ENCODE assay signal across 23 cellular contexts in genomic region chr6:35142578-35142977, GRCh38. TPM values are rescaled to one million over a fixed set of nuclear protein-coding genes. Genes with fewer than 3 reads are reported as not detected.
A peak's percentile ranks its signal among the peaks of the same experiment; 100 is the strongest.
DNase-seq lines count a peak whose midpoint lies in the region; ATAC-seq and TF ChIP-seq lines count a peak whose summit lies in the region.
"Had no signal": no experiment of that assay in that cellular context is flagged by ENCODE, and none has a peak within 500 bp of the region (broad histone marks: within the 10 kb centered on the region; RNA-seq: fewer than 3 reads in every experiment).

No MANE protein-coding gene starts in this region.

- TF ChIP-seq CTCF in natural killer cell (IDR thresholded peaks at IDR 0.05) (no peak), chondrocyte (IDR thresholded peaks at IDR 0.05) (no peak), smooth muscle cell (IDR thresholded peaks at IDR 0.05; ENCODE audit: borderline replicate concordance, insufficient read depth, poor library complexity, severe bottlenecking) (no peak)

- in situ Hi-C loops in ACHN (cut with HindIII; ENCODE audit: low pct_ligation_motif_present, low pct_unique_long_range_greater_than_20kb, low sequenced_read_pairs): no loop called here

- no peaks in the 10 kb centered on the region for H3K27me3 ChIP-seq in smooth muscle cell (ENCODE audit: low read depth)
- H3K27me3 ChIP-seq: colonic mucosa, uterus had no signal

- H3K36me3 Mint-ChIP-seq in natural killer cell (no peaks in the 10 kb centered on the region), chondrocyte (ENCODE audit: low read depth) (no peaks in the 10 kb centered on the region)
- H3K36me3 Mint-ChIP-seq in natural killer cell treated with Interleukin-12 subunit alpha and Interleukin-12 subunit beta and Interleukin-15 and Interleukin-18, amount 100 ng/mL, for 72 hours: no peaks in the 10 kb centered on the region
- H3K36me3 Mint-ChIP-seq: activated CD8-positive, alpha-beta memory T cell treated with anti-CD3 and anti-CD28 coated beads, Interleukin-2, amount 10 ng/mL, durations not matched to agents 7 days and 5 days had no signal

- no peak for ATAC-seq in natural killer cell
- no peak for ATAC-seq in natural killer cell treated with Interleukin-12 subunit alpha and Interleukin-12 subunit beta and Interleukin-15 and Interleukin-18, amount 100 ng/mL, for 72 hours
- no peak for ATAC-seq in GM19351 (IDR thresholded peaks at IDR 0.05; ENCODE audit: unreplicated experiment)
- ATAC-seq: activated CD8-positive, alpha-beta memory T cell treated with anti-CD3 and anti-CD28 coated beads, Interleukin-2, amount 10 ng/mL, durations not matched to agents 7 days and 5 days; stimulated activated naive CD8-positive, alpha-beta T cell treated with anti-CD3 and anti-CD28 coated beads, Interleukin-15, Interleukin-2, amounts not matched to agents 100 U/mL and 50 U/mL, for 24 hours had no signal

- no peak overlapping the region for H3K9ac ChIP-seq in smooth muscle cell (ENCODE audit: low read depth)

- 82% methylated on average over 2 of the region's 2 CpGs for WGBS in smooth muscle cell (ENCODE audit: low lambda C conversion rate)

- peak overlapping the region; percentile 17 for H3K4me3 Mint-ChIP-seq in natural killer cell
- no peak overlapping the region for H3K4me3 Mint-ChIP-seq in natural killer cell treated with Interleukin-12 subunit alpha and Interleukin-12 subunit beta and Interleukin-15 and Interleukin-18, amount 100 ng/mL, for 72 hours
- no peak overlapping the region for H3K4me3 Mint-ChIP-seq in chondrocyte (ENCODE audit: unreplicated experiment)
- H3K4me3 Mint-ChIP-seq: activated CD8-positive, alpha-beta memory T cell treated with anti-CD3 and anti-CD28 coated beads, Interleukin-2, amount 10 ng/mL, durations not matched to agents 7 days and 5 days had no signal

- H3K9me3 Mint-ChIP-seq in natural killer cell (no peaks in the 10 kb centered on the region), chondrocyte (ENCODE audit: low read depth) (no peaks in the 10 kb centered on the region)
- no peaks in the 10 kb centered on the region for H3K9me3 Mint-ChIP-seq in natural killer cell treated with Interleukin-12 subunit alpha and Interleukin-12 subunit beta and Interleukin-15 and Interleukin-18, amount 100 ng/mL, for 72 hours

- no peaks in the 10 kb centered on the region for H3F3A ChIP-seq in smooth muscle cell (ENCODE audit: low read depth)

- no peaks in the 10 kb centered on the region for H4K20me1 ChIP-seq in smooth muscle cell (ENCODE audit: low read depth)

- H3K79me2 ChIP-seq in smooth muscle cell (ENCODE audit: low read depth): no peaks in the 10 kb centered on the region

- H3K9me3 ChIP-seq in smooth muscle cell (replicated peaks; ENCODE audit: low read depth): no peaks in the 10 kb centered on the region
- H3K9me3 ChIP-seq: colonic mucosa, left ventricle myocardium inferior, uterus had no signal

- peaks cover 14% of the 10 kb centered on the region for H3K4me1 ChIP-seq in smooth muscle cell (ENCODE audit: low read depth)
- H3K4me1 ChIP-seq: colonic mucosa, uterus had no signal

- DNase-seq in natural killer cell: no peak
- no peak for DNase-seq in natural killer cell treated with Interleukin-12 subunit alpha and Interleukin-12 subunit beta and Interleukin-15 and Interleukin-18, amount 100 ng/mL, for 72 hours (ENCODE audit: low spot score)
- peak; percentile 48 for DNase-seq in MV-4-11 (lab: John Stamatoyannopoulos, UW)
- DNase-seq in chondrocyte (ENCODE audit: low spot score): no peak
- no peak for DNase-seq in ACHN
- no peak for DNase-seq in HPDE6-E6E7 (ENCODE audit: extremely low spot score)
- DNase-seq in smooth muscle cell (lab: John Stamatoyannopoulos, UW; ENCODE audit: unreplicated experiment): no peak
- DNase-seq: activated CD8-positive, alpha-beta memory T cell treated with anti-CD3 and anti-CD28 coated beads, Interleukin-2, amount 10 ng/mL, durations not matched to agents 7 days and 5 days; activated gamma-delta T cell; anterior cingulate cortex; colonic mucosa; GOT3; left ventricle myocardium inferior; NCI-H2107; NCI-H82; posterior cingulate gyrus; stimulated activated naive CD8-positive, alpha-beta T cell treated with anti-CD3 and anti-CD28 coated beads, Interleukin-15, Interleukin-2, amounts not matched to agents 100 U/mL and 50 U/mL, for 24 hours; uterus had no signal

- no peak overlapping the region for H2AFZ ChIP-seq in smooth muscle cell (ENCODE audit: low read depth)

- H3K27ac Mint-ChIP-seq in natural killer cell: no peak overlapping the region
- no peak overlapping the region for H3K27ac Mint-ChIP-seq in natural killer cell treated with Interleukin-12 subunit alpha and Interleukin-12 subunit beta and Interleukin-15 and Interleukin-18, amount 100 ng/mL, for 72 hours
- peak overlapping the region; percentile 61 for H3K27ac Mint-ChIP-seq in chondrocyte (ENCODE audit: unreplicated experiment)
- H3K27ac Mint-ChIP-seq: activated CD8-positive, alpha-beta memory T cell treated with anti-CD3 and anti-CD28 coated beads, Interleukin-2, amount 10 ng/mL, durations not matched to agents 7 days and 5 days had no signal

- H3K36me3 ChIP-seq in smooth muscle cell (ENCODE audit: low read depth): no peaks in the 10 kb centered on the region
- H3K36me3 ChIP-seq: colonic mucosa, left ventricle myocardium inferior, uterus had no signal

- H3K4me1 Mint-ChIP-seq in natural killer cell (peaks cover 11 to 17% of the 10 kb centered on the region in 2 donors), chondrocyte (ENCODE audit: low read depth) (peaks cover 27% of the 10 kb centered on the region)
- H3K4me1 Mint-ChIP-seq in natural killer cell treated with Interleukin-12 subunit alpha and Interleukin-12 subunit beta and Interleukin-15 and Interleukin-18, amount 100 ng/mL, for 72 hours (ENCODE audit: low read depth in 2 of 2): peaks cover 11% of the 10 kb centered on the region in 2 donors

- no peak overlapping the region for H3K4me3 ChIP-seq in smooth muscle cell
- H3K4me3 ChIP-seq: colonic mucosa, left ventricle myocardium inferior, uterus had no signal

- H3K27ac ChIP-seq in smooth muscle cell (ENCODE audit: low read depth): no peak overlapping the region
- H3K27ac ChIP-seq: colonic mucosa, left ventricle myocardium inferior, uterus had no signal

- intact Hi-C loops in natural killer cell (cut with micrococcal nuclease): loop anchor here (5.0 kb wide), 1 partner anchor 980 kb away; no protein-coding TSS in a partner anchor

- H3K4me2 ChIP-seq in smooth muscle cell: no peak overlapping the region

- H3K27me3 Mint-ChIP-seq in natural killer cell (ENCODE audit: low read depth in 2 of 2): peaks cover 14 to 27% of the 10 kb centered on the region in 2 donors
- peaks cover 17 to 24% of the 10 kb centered on the region in 2 donors for H3K27me3 Mint-ChIP-seq in natural killer cell treated with Interleukin-12 subunit alpha and Interleukin-12 subunit beta and Interleukin-15 and Interleukin-18, amount 100 ng/mL, for 72 hours
- no peaks in the 10 kb centered on the region for H3K27me3 Mint-ChIP-seq in chondrocyte (ENCODE audit: low read depth)

RNA-seq across cellular contexts. Expression of gene TCP11, which starts 1.4 kb away (rescaled TPM):
- total RNA-seq in natural killer cell (not detected), chondrocyte (not detected in 3 replicates), smooth muscle cell (0.40 TPM in 1 of 2 replicates, not detected in the other)
- total RNA-seq in natural killer cell treated with Interleukin-12 subunit alpha and Interleukin-12 subunit beta and Interleukin-15 and Interleukin-18, amount 100 ng/mL, for 72 hours: not detected
- polyA plus RNA-seq in smooth muscle cell: 0.64 TPM in 1 of 2 replicates, not detected in the other
- total RNA-seq: activated CD8-positive, alpha-beta memory T cell treated with anti-CD3 and anti-CD28 coated beads, Interleukin-2, amount 10 ng/mL, durations not matched to agents 7 days and 5 days; colonic mucosa; endothelial cell of umbilical vein; left ventricle myocardium inferior; MCF 10A; RPMI7951; T-helper 1 cell treated with Interleukin-12 subunit alpha and Interleukin-12 subunit beta and Interleukin-4 antibody, amounts not matched to agents 30 ng/mL and 1 ng/mL, for 36 hours had no signal
